11 cellular contexts compared by ENCODE assay signal in genomic region chr16:85610059-85610445, GRCh38. TPM values are rescaled to one million over a fixed set of nuclear protein-coding genes. Genes with fewer than 3 reads are reported as not detected.
DNase-seq lines count a peak whose midpoint lies in the region; ATAC-seq, FAIRE-seq and TF ChIP-seq lines count a peak whose summit lies in the region.
"Had no signal": no experiment of that assay in that cellular context is flagged by ENCODE, and none has a peak within 500 bp of the region (broad histone marks: within the 10 kb centered on the region; RNA-seq: fewer than 3 reads in every experiment).

No MANE protein-coding gene starts in this region.

- peak overlapping the region; percentile 27 for H3K27ac Mint-ChIP-seq in CD8-positive, alpha-beta T cell
- peak overlapping the region; percentile 19 for H3K27ac Mint-ChIP-seq in MCF 10A (ENCODE audit: low read depth, unreplicated experiment)
- H3K27ac Mint-ChIP-seq: activated naive CD4-positive, alpha-beta T cell treated with anti-CD3 and anti-CD28 coated beads, Interleukin-2, amount 10 ng/mL, durations not matched to agents 7 days and 5 days had no signal

- H2AFZ ChIP-seq in neural cell (ENCODE audit: low read depth, low read length), result no peak overlapping the region

- DNase-seq in CD8-positive, alpha-beta T cell, result no peak
- no peak for DNase-seq in MCF 10A (ENCODE audit: unreplicated experiment)
- DNase-seq in NCI-H146 (lab: John Stamatoyannopoulos, UW), result no peak
- DNase-seq in OCI-M1 (lab: John Stamatoyannopoulos, UW), result no peak
- DNase-seq in NCI-H2227 treated with DMSO at 0.1 percent for 48 hours (lab: John Stamatoyannopoulos, UW), result no peak
- no peak for DNase-seq in RCC 7860 (ENCODE audit: low spot score)

- CTCF ChIA-PET in CD8-positive, alpha-beta T cell (lab: Charles Lee), result interaction anchor here (0.7 to 3.7 kb wide), 37 partner anchors 10 to 303 kb away, joined by 3 to 83 read pairs (median 5); no protein-coding TSS in a partner anchor
- CTCF ChIA-PET in MCF 10A (lab: Yijun Ruan, JAX), result interaction anchor here (0.6 to 3.2 kb wide), 33 partner anchors 9 to 1738 kb away, joined by 3 to 41 read pairs (median 4); no protein-coding TSS in a partner anchor

- no peaks in the 10 kb centered on the region for H4K20me1 ChIP-seq in neural cell (ENCODE audit: insufficient read depth)

- no peak for TF ChIP-seq RAD21 in neural cell (conservative IDR thresholded peaks at IDR 0.05)

- H3K36me3 Mint-ChIP-seq in CD8-positive, alpha-beta T cell, result no peaks in the 10 kb centered on the region
- no peaks in the 10 kb centered on the region for H3K36me3 Mint-ChIP-seq in MCF 10A (ENCODE audit: insufficient read depth, unreplicated experiment)
- H3K36me3 Mint-ChIP-seq: activated naive CD4-positive, alpha-beta T cell treated with anti-CD3 and anti-CD28 coated beads, Interleukin-2, amount 10 ng/mL, durations not matched to agents 7 days and 5 days had no signal

- no TSS peak for BruUV-seq in MCF 10A (replicated peaks; lab: Mats Ljungman, UMichigan)

- H3K4me3 Mint-ChIP-seq in CD8-positive, alpha-beta T cell, result peak overlapping the region; percentile 82
- H3K4me3 Mint-ChIP-seq in MCF 10A (ENCODE audit: unreplicated experiment), result peak overlapping the region; percentile 19

- no peaks in the 10 kb centered on the region for H3K27me3 Mint-ChIP-seq in CD8-positive, alpha-beta T cell (ENCODE audit: low read depth)
- no peaks in the 10 kb centered on the region for H3K27me3 Mint-ChIP-seq in MCF 10A (ENCODE audit: insufficient read depth, unreplicated experiment)

- no peaks in the 10 kb centered on the region for H3K9me2 ChIP-seq in neural cell (ENCODE audit: insufficient read depth, low read length)

- no peak overlapping the region for H3K4me3 ChIP-seq in CD8-positive, alpha-beta T cell (ENCODE audit: low read depth, low read length)
- H3K4me3 ChIP-seq in HUES6 (ENCODE audit: low read depth, low read length) (peak overlapping the region; percentile 9; the same call in 1 of the 2 replicates), neural cell (ENCODE audit: low read length) (peak overlapping the region; percentile 76)

- no peak for FAIRE-seq in RCC 7860 (lab: Jason Lieb, UNC)

- peaks cover 80% of the 10 kb centered on the region for H3K79me2 ChIP-seq in neural cell (replicated peaks; ENCODE audit: insufficient read depth, low read length)

- H3K4me1 ChIP-seq in CD8-positive, alpha-beta T cell (ENCODE audit: insufficient read depth, low read length), result peaks cover 37% of the 10 kb centered on the region
- peaks cover 60% of the 10 kb centered on the region for H3K4me1 ChIP-seq in HUES6 (ENCODE audit: control insufficient read depth, insufficient read depth, low read length)

- H3K9me3 ChIP-seq in CD8-positive, alpha-beta T cell (ENCODE audit: low read length), result no peaks in the 10 kb centered on the region
- H3K9me3 ChIP-seq in HUES6 (ENCODE audit: control insufficient read depth, insufficient read depth, low read depth, low read length) (no peaks in the 10 kb centered on the region), neural cell (ENCODE audit: low read length) (no peaks in the 10 kb centered on the region)
- H3K9me3 ChIP-seq: right lobe of liver had no signal

- H3K9ac ChIP-seq in HUES6 (ENCODE audit: low read length) (no peak overlapping the region), neural cell (ENCODE audit: low read length) (peak overlapping the region; percentile 55)

- no peaks in the 10 kb centered on the region for H3F3A ChIP-seq in neural cell (ENCODE audit: insufficient read depth, low read length, poor library complexity, severe bottlenecking)

- TF ChIP-seq EP300 in neural cell (conservative IDR thresholded peaks at IDR 0.05; ENCODE audit: poor library complexity, severe bottlenecking), result no peak

- H3K27me3 ChIP-seq in CD8-positive, alpha-beta T cell (ENCODE audit: insufficient read depth, low read length), result no peaks in the 10 kb centered on the region
- H3K27me3 ChIP-seq in HUES6 (ENCODE audit: control insufficient read depth, insufficient read depth, low read length) (peaks cover 15% of the 10 kb centered on the region), neural cell (ENCODE audit: insufficient read depth, low read depth, low read length) (no peaks in the 10 kb centered on the region)
- H3K27me3 ChIP-seq: right lobe of liver had no signal

- intact Hi-C loops in CD8-positive, alpha-beta T cell (cut with DNase I, micrococcal nuclease), result loop anchor here (1.0 to 5.0 kb wide), 11 partner anchors 38 to 307 kb away; no protein-coding TSS in a partner anchor
- intact Hi-C loops in MCF 10A (cut with micrococcal nuclease), result loop anchor here (1.0 to 5.0 kb wide), 7 partner anchors 53 to 335 kb away; no protein-coding TSS in a partner anchor

- no peak for TF ChIP-seq CTCF in CD8-positive, alpha-beta T cell (IDR thresholded peaks at IDR 0.05)
- TF ChIP-seq CTCF in MCF 10A (IDR thresholded peaks at IDR 0.05; ENCODE audit: unreplicated experiment) (no peak), neural cell (IDR thresholded peaks at IDR 0.05; ENCODE audit: poor library complexity, severe bottlenecking) (no peak)

- no peak overlapping the region for H3K4me2 ChIP-seq in neural cell (ENCODE audit: low read length)

- POLR2A ChIA-PET in CD8-positive, alpha-beta T cell (lab: Charles Lee), result interaction anchor here (1.2 to 2.1 kb wide), 3 partner anchors 53 to 161 kb away, joined by 4 to 10 read pairs (median 8); no protein-coding TSS in a partner anchor
- POLR2A ChIA-PET in MCF 10A (lab: Yijun Ruan, JAX), result interaction anchor here (0.6 to 4.5 kb wide), 18 partner anchors 9 to 460 kb away, joined by 3 to 68 read pairs (median 4); no protein-coding TSS in a partner anchor

- ATAC-seq in CD8-positive, alpha-beta T cell, result no peak

- no peaks in the 10 kb centered on the region for H3K36me3 ChIP-seq in CD8-positive, alpha-beta T cell (ENCODE audit: insufficient read depth, low read length)
- H3K36me3 ChIP-seq in HUES6 (ENCODE audit: control insufficient read depth, insufficient read depth, low read length) (no peaks in the 10 kb centered on the region), neural cell (ENCODE audit: insufficient read depth, low read length) (no peaks in the 10 kb centered on the region)
- H3K36me3 ChIP-seq: right lobe of liver had no signal

- no peaks in the 10 kb centered on the region for H3K9me3 Mint-ChIP-seq in CD8-positive, alpha-beta T cell
- no peaks in the 10 kb centered on the region for H3K9me3 Mint-ChIP-seq in MCF 10A (ENCODE audit: unreplicated experiment)
- H3K9me3 Mint-ChIP-seq: activated naive CD4-positive, alpha-beta T cell treated with anti-CD3 and anti-CD28 coated beads, Interleukin-2, amount 10 ng/mL, durations not matched to agents 7 days and 5 days had no signal

- H3K27ac ChIP-seq in CD8-positive, alpha-beta T cell (ENCODE audit: low read depth, low read length), result no peak overlapping the region
- H3K27ac ChIP-seq in HUES6 (ENCODE audit: low read depth, low read length) (no peak overlapping the region), neural cell (ENCODE audit: low read length) (peak overlapping the region; percentile 46)
- H3K27ac ChIP-seq: foreskin keratinocyte had no signal

- peaks cover 42% of the 10 kb centered on the region for H3K4me1 Mint-ChIP-seq in CD8-positive, alpha-beta T cell (ENCODE audit: low read depth)
- peaks cover 12% of the 10 kb centered on the region for H3K4me1 Mint-ChIP-seq in MCF 10A (ENCODE audit: insufficient read depth, unreplicated experiment)

TF ChIP-seq in neural cell, 6 proteins besides CTCF, POLR2A, EP300 and RAD21:
- TF ChIP-seq TAF1 (IDR thresholded peaks at IDR 0.05; ENCODE audit: low read depth) (no peak), EZH2 (IDR thresholded peaks at IDR 0.05; ENCODE audit: borderline replicate concordance, insufficient read depth, low read length, poor library complexity, severe bottlenecking) (no peak), POLR2AphosphoS5 (IDR thresholded peaks at IDR 0.05) (no peak), SMC3 (conservative IDR thresholded peaks at IDR 0.05; ENCODE audit: poor library complexity) (no peak), MXI1 (conservative IDR thresholded peaks at IDR 0.05; ENCODE audit: poor library complexity, severe bottlenecking) (no peak)
- TF ChIP-seq, protein P1, sequence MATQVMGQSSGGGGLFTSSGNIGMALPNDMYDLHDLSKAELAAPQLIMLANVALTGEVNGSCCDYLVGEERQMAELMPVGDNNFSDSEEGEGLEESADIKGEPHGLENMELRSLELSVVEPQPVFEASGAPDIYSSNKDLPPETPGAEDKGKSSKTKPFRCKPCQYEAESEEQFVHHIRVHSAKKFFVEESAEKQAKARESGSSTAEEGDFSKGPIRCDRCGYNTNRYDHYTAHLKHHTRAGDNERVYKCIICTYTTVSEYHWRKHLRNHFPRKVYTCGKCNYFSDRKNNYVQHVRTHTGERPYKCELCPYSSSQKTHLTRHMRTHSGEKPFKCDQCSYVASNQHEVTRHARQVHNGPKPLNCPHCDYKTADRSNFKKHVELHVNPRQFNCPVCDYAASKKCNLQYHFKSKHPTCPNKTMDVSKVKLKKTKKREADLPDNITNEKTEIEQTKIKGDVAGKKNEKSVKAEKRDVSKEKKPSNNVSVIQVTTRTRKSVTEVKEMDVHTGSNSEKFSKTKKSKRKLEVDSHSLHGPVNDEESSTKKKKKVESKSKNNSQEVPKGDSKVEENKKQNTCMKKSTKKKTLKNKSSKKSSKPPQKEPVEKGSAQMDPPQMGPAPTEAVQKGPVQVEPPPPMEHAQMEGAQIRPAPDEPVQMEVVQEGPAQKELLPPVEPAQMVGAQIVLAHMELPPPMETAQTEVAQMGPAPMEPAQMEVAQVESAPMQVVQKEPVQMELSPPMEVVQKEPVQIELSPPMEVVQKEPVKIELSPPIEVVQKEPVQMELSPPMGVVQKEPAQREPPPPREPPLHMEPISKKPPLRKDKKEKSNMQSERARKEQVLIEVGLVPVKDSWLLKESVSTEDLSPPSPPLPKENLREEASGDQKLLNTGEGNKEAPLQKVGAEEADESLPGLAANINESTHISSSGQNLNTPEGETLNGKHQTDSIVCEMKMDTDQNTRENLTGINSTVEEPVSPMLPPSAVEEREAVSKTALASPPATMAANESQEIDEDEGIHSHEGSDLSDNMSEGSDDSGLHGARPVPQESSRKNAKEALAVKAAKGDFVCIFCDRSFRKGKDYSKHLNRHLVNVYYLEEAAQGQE (IDR thresholded peaks at IDR 0.05; ENCODE audit: borderline replicate concordance), result no peak

RNA-seq across cellular contexts. Expression of gene GSE1, which starts 3.1 kb away (rescaled TPM):
- 10 to 100 TPM; 67.8 to 72.1 TPM for total RNA-seq in CD8-positive, alpha-beta T cell
- 44.4 and 52.9 TPM in 2 replicates for total RNA-seq in MCF 10A (2022)
- polyA plus RNA-seq in neural cell, result 35.6 and 38.3 TPM in 2 replicates
- polyA minus RNA-seq in neural cell, result 65.7 and 89.0 TPM in 2 replicates
